Comparison of ENCODE assay signal across 19 cellular contexts in genomic region chr2:18356676-18357075, GRCh38.
DNase-seq lines count a peak whose midpoint lies in the region; ATAC-seq and TF ChIP-seq lines count a peak whose summit lies in the region.
"Had no signal": no experiment of that assay in that cellular context is flagged by ENCODE, and none has a peak within 500 bp of the region (broad histone marks: within the 10 kb centered on the region; RNA-seq: fewer than 3 reads in every experiment).

No MANE protein-coding gene starts in this region.

- no peak overlapping the region for H3K27ac Mint-ChIP-seq in HFFc6
- H3K27ac Mint-ChIP-seq: endodermal cell, WTC11 had no signal

- no peak for TF ChIP-seq CTCF in HFFc6 (IDR thresholded peaks at IDR 0.05)

- peak; percentile 38 for DNase-seq in ACHN
- DNase-seq in HFFc6, result peak; percentile 29
- DNase-seq in astrocyte of the hippocampus (ENCODE audit: low read depth, low spot score), result peak; percentile 48
- peak; percentile 63 for DNase-seq in iris pigment epithelial cell (ENCODE audit: low read depth)
- DNase-seq in GOT3 (lab: John Stamatoyannopoulos, UW), result no peak
- DNase-seq in LoVo (ENCODE audit: low spot score), result no peak
- DNase-seq: adrenal gland; COR-L47; endodermal cell; KG1; left ventricle myocardium superior; NCI-H1105 treated with DMSO at 0.1 percent for 48 hours; ovary; RPMI8226; stimulated activated CD4-positive, alpha-beta T cell treated with anti-CD3 and anti-CD28 coated beads, Interleukin-2, amount 100 ng/mL, for 48 hours; T-helper 1 cell had no signal

- H3K4me1 Mint-ChIP-seq in HFFc6 (ENCODE audit: low read depth), result peaks cover 14% of the 10 kb centered on the region
- H3K4me1 Mint-ChIP-seq: endodermal cell, WTC11 had no signal

- no peaks in the 10 kb centered on the region for H3K36me3 Mint-ChIP-seq in HFFc6 (ENCODE audit: low read depth)
- H3K36me3 Mint-ChIP-seq: WTC11 had no signal

- no peak overlapping the region for H3K4me3 Mint-ChIP-seq in HFFc6
- H3K4me3 Mint-ChIP-seq: endodermal cell, WTC11 had no signal

- H3K27me3 Mint-ChIP-seq in HFFc6 (ENCODE audit: insufficient read depth), result no peaks in the 10 kb centered on the region

- H3K9me3 Mint-ChIP-seq in HFFc6, result no peaks in the 10 kb centered on the region
- H3K9me3 Mint-ChIP-seq: endodermal cell, WTC11 had no signal

- no peak for ATAC-seq in HG03135 (IDR thresholded peaks at IDR 0.05; ENCODE audit: unreplicated experiment)
- no peak for ATAC-seq in HG03521 (IDR thresholded peaks at IDR 0.05; ENCODE audit: unreplicated experiment)
- ATAC-seq: left ventricle myocardium superior, WTC11 had no signal

- in situ Hi-C loops in ACHN (cut with HindIII; ENCODE audit: low pct_ligation_motif_present, low pct_unique_long_range_greater_than_20kb, low sequenced_read_pairs), result no loop called here

Comparison
In these comparisons a context has a peak if more than half of its experiments do, and no peak if none do; other contexts are left out.
1. DNase-seq: peak in ACHN (single experiment), HFFc6 (single experiment), astrocyte of the hippocampus (single experiment) and iris pigment epithelial cell (single experiment); none in GOT3 (single experiment) and LoVo (single experiment).